In genomic region chr2:212961255-212961654, GRCh38 we compare ENCODE assay signal across 29 cellular contexts.
DNase-seq lines count a peak whose midpoint lies in the region; ATAC-seq and TF ChIP-seq lines count a peak whose summit lies in the region.
"Had no signal": no experiment of that assay in that cellular context is flagged by ENCODE, and none has a peak within 500 bp of the region (broad histone marks: within the 10 kb centered on the region; RNA-seq: fewer than 3 reads in every experiment).

No MANE protein-coding gene starts in this region.

- peaks cover 9% of the 10 kb centered on the region for H3K4me1 ChIP-seq in CD8-positive, alpha-beta memory T cell (ENCODE audit: insufficient read depth, low read length)
- H3K4me1 ChIP-seq in aorta (ENCODE audit: control insufficient read depth in 1 of 2, insufficient read depth in 2 of 2, low read length in 2 of 2): peaks cover 0 to 3% of the 10 kb centered on the region in 2 donors
- H3K4me1 ChIP-seq: BLaER1 had no signal

- ATAC-seq in HG02678 (IDR thresholded peaks at IDR 0.05; ENCODE audit: unreplicated experiment) (peak; percentile 51), GM19023 (IDR thresholded peaks at IDR 0.05; ENCODE audit: unreplicated experiment) (no peak), GM19452 (IDR thresholded peaks at IDR 0.05; ENCODE audit: unreplicated experiment) (no peak), aorta (ENCODE audit: low FRiP score) (no peak)
- ATAC-seq: left colon, right cardiac atrium, Right ventricle myocardium inferior had no signal

- CTCF ChIA-PET in CD8-positive, alpha-beta memory T cell (lab: Charles Lee): no interaction called here

- H3K4me3 Mint-ChIP-seq in CD8-positive, alpha-beta memory T cell: peak overlapping the region in 1 of 7 donors; percentile 9
- H3K4me3 Mint-ChIP-seq: activated B cell treated with CpG ODN at 0.5 μM for 24 hours; activated naive CD8-positive, alpha-beta T cell treated with anti-CD3 and anti-CD28 coated beads, Interleukin-2, amount 10 ng/mL, durations not matched to agents 7 days and 5 days; dendritic cell treated with granulocyte-macrophage colony-stimulating factor and Interleukin-4, amounts not matched to agents 40 ng/mL and 50 ng/mL, for 4 days had no signal

- H3K27me3 Mint-ChIP-seq in CD8-positive, alpha-beta memory T cell: no peaks in the 10 kb centered on the region
- H3K27me3 Mint-ChIP-seq: activated B cell treated with CpG ODN at 0.5 μM for 24 hours; activated naive CD8-positive, alpha-beta T cell treated with anti-CD3 and anti-CD28 coated beads, Interleukin-2, amount 10 ng/mL, durations not matched to agents 7 days and 5 days; dendritic cell treated with granulocyte-macrophage colony-stimulating factor and Interleukin-4, amounts not matched to agents 40 ng/mL and 50 ng/mL, for 4 days had no signal

- TF ChIP-seq POLR2A in erythroblast (IDR thresholded peaks at IDR 0.05; ENCODE audit: low read length): no peak

- no peaks in the 10 kb centered on the region for H3K27me3 ChIP-seq in CD8-positive, alpha-beta memory T cell (ENCODE audit: insufficient read depth, low read length, poor library complexity, severe bottlenecking)
- H3K27me3 ChIP-seq in aorta (ENCODE audit: control insufficient read depth in 1 of 2, insufficient read depth in 2 of 2, low read length in 1 of 2) (no peaks in the 10 kb centered on the region), MG63 (no peaks in the 10 kb centered on the region)
- H3K27me3 ChIP-seq: BLaER1, esophagus squamous epithelium, upper lobe of left lung had no signal

- H3K4me3 ChIP-seq in CD8-positive, alpha-beta memory T cell (ENCODE audit: low read length): no peak overlapping the region
- H3K4me3 ChIP-seq in aorta (ENCODE audit: low read length in 2 of 2) (no peak overlapping the region), MG63 (no peak overlapping the region)
- H3K4me3 ChIP-seq: BLaER1, esophagus squamous epithelium, upper lobe of left lung had no signal

- no peak for DNase-seq in CD8-positive, alpha-beta memory T cell
- DNase-seq in SKM-1 treated with dmso at 0.1 percent for 144 hours (lab: John Stamatoyannopoulos, UW; ENCODE audit: unreplicated experiment) (peak; percentile 36), erythroblast (lab: John Stamatoyannopoulos, UW) (peak; percentile 45 to 82), aorta (no peak), MG63 (no peak)
- DNase-seq: activated B cell treated with CpG ODN at 0.5 μM for 24 hours; activated CD4-positive, alpha-beta T cell treated with anti-CD3 and anti-CD28 coated beads, Interleukin-2, amount 50 U/mL, for 48 hours; activated effector memory CD4-positive, alpha-beta T cell treated with Interleukin-2 at 50 U/mL for 16 hours; activated naive CD8-positive, alpha-beta T cell treated with anti-CD3 and anti-CD28 coated beads, Interleukin-2, amount 10 ng/mL, durations not matched to agents 7 days and 5 days; Calu3; central memory CD4-positive, alpha-beta T cell; esophagus squamous epithelium; foreskin melanocyte; left colon; mammary epithelial cell; MV-4-11; NCI-H146; NCI-H2107; NCI-H82; right cardiac atrium; stimulated activated CD4-positive, alpha-beta T cell treated with anti-CD3 and anti-CD28 coated beads, Interleukin-2, amount 100 ng/mL, for 24 hours; T-helper 9 cell; upper lobe of left lung had no signal

- H3K36me3 ChIP-seq in CD8-positive, alpha-beta memory T cell (ENCODE audit: insufficient read depth, low read length): no peaks in the 10 kb centered on the region
- no peaks in the 10 kb centered on the region for H3K36me3 ChIP-seq in aorta (ENCODE audit: control insufficient read depth in 1 of 2, insufficient read depth in 2 of 2, low read length in 1 of 2)
- H3K36me3 ChIP-seq in MG63: no peaks in the 10 kb centered on the region
- H3K36me3 ChIP-seq: BLaER1, upper lobe of left lung had no signal

- H3K27ac Mint-ChIP-seq in CD8-positive, alpha-beta memory T cell: peak overlapping the region in 6 of 8 donors; percentile 15 to 95 (median 60)
- H3K27ac Mint-ChIP-seq: activated B cell treated with CpG ODN at 0.5 μM for 24 hours; activated naive CD8-positive, alpha-beta T cell treated with anti-CD3 and anti-CD28 coated beads, Interleukin-2, amount 10 ng/mL, durations not matched to agents 7 days and 5 days; dendritic cell treated with granulocyte-macrophage colony-stimulating factor and Interleukin-4, amounts not matched to agents 40 ng/mL and 50 ng/mL, for 4 days had no signal

- peaks cover 31 to 58% (median 48%) of the 10 kb centered on the region in 3 donors for H3K4me1 Mint-ChIP-seq in CD8-positive, alpha-beta memory T cell

- WGBS in aorta, 2 donors: 97 to 100% methylated on average over 1 of the region's 1 CpG

- no peak overlapping the region for H3K27ac ChIP-seq in CD8-positive, alpha-beta memory T cell (ENCODE audit: low read depth, low read length)
- H3K27ac ChIP-seq in aorta (ENCODE audit: low read depth in 1 of 2, low read length in 2 of 2): no peak overlapping the region
- H3K27ac ChIP-seq: BLaER1, esophagus squamous epithelium, upper lobe of left lung had no signal

- no peaks in the 10 kb centered on the region for H3K9me3 ChIP-seq in CD8-positive, alpha-beta memory T cell (ENCODE audit: low read length)
- no peaks in the 10 kb centered on the region for H3K9me3 ChIP-seq in aorta (ENCODE audit: control insufficient read depth, low read length)
- no peaks in the 10 kb centered on the region for H3K9me3 ChIP-seq in MG63
- H3K9me3 ChIP-seq: BLaER1, esophagus squamous epithelium, upper lobe of left lung had no signal

- POLR2A ChIA-PET in CD8-positive, alpha-beta memory T cell (lab: Charles Lee): no interaction called here

- peaks cover 0 to 10% (median 3%) of the 10 kb centered on the region in 3 donors for H3K36me3 Mint-ChIP-seq in CD8-positive, alpha-beta memory T cell

- intact Hi-C loops in aorta (cut with DNase I): no loop called here

- no peaks in the 10 kb centered on the region for H3K9me3 Mint-ChIP-seq in CD8-positive, alpha-beta memory T cell
- H3K9me3 Mint-ChIP-seq: activated B cell treated with CpG ODN at 0.5 μM for 24 hours; dendritic cell treated with granulocyte-macrophage colony-stimulating factor and Interleukin-4, amounts not matched to agents 40 ng/mL and 50 ng/mL, for 4 days had no signal

Comparison
In these comparisons a context has a peak if more than half of its experiments do, and no peak if none do; other contexts are left out.
1. DNase-seq: peak in SKM-1 treated with dmso at 0.1 percent for 144 hours (single experiment) and erythroblast (2 of 2); none in CD8-positive, alpha-beta memory T cell (0 of 5), aorta (0 of 2) and MG63 (single experiment).